In genomic region chr5:176564002-176564401, GRCh38 we compare ENCODE assay signal across 22 cellular contexts.
"Had no signal": no experiment of that assay in that cellular context is flagged by ENCODE, and none has a peak within 500 bp of the region (broad histone marks: within the 10 kb centered on the region; RNA-seq: fewer than 3 reads in every experiment).

No MANE protein-coding gene starts in this region.

- H3K27me3 ChIP-seq: neural progenitor cell, ovary, right atrium auricular region had no signal

- H3K27ac ChIP-seq: heart right ventricle, left ventricle myocardium inferior, lower lobe of right lung, neural progenitor cell, ovary, right atrium auricular region, tibial artery, upper lobe of right lung had no signal

- H3K4me3 ChIP-seq: heart right ventricle, left ventricle myocardium inferior, lower lobe of right lung, neural progenitor cell, ovary, right atrium auricular region, tibial artery, upper lobe of right lung had no signal

- H3K4me1 ChIP-seq: heart right ventricle, left ventricle myocardium inferior, lower lobe of right lung, neural progenitor cell, right atrium auricular region, tibial artery, upper lobe of right lung had no signal

- H3K9me3 ChIP-seq: heart right ventricle, left ventricle myocardium inferior, lower lobe of right lung, ovary, right atrium auricular region, tibial artery, upper lobe of right lung had no signal

- H3K4me2 ChIP-seq: neural progenitor cell had no signal

- H3K36me3 ChIP-seq: heart right ventricle, left ventricle myocardium inferior, lower lobe of right lung, neural progenitor cell, ovary, right atrium auricular region, tibial artery, upper lobe of right lung had no signal

- FAIRE-seq: colon, frontal cortex, kidney had no signal

- DNase-seq: cerebellar nuclear complex; effector memory CD8-positive, alpha-beta T cell; erythroblast; heart right ventricle; hypothalamus; kidney; left cardiac atrium; left ventricle myocardium inferior; lower lobe of right lung; midbrain; nucleus accumbens; ovary; stimulated activated CD4-positive, alpha-beta T cell treated with anti-CD3 and anti-CD28 coated beads, Interleukin-4, amount 100 ng/mL, for 1 hour; stimulated activated CD8-positive, alpha-beta memory T cell treated with anti-CD3 and anti-CD28 coated beads, Interleukin-4, amount 100 ng/mL, for 48 hours; stimulated activated naive CD8-positive, alpha-beta T cell treated with anti-CD3 and anti-CD28 coated beads, Interleukin-15, Interleukin-2, amounts not matched to agents 100 U/mL and 50 U/mL, for 24 hours; tibial artery; upper lobe of right lung had no signal

- ATAC-seq: effector memory CD8-positive, alpha-beta T cell; heart right ventricle; left cardiac atrium; lower lobe of right lung; natural killer cell treated with Interleukin-12 subunit alpha and Interleukin-12 subunit beta and Interleukin-15 and Interleukin-18, amount 100 ng/mL, for 72 hours; stimulated activated naive CD8-positive, alpha-beta T cell treated with anti-CD3 and anti-CD28 coated beads, Interleukin-15, Interleukin-2, amounts not matched to agents 100 U/mL and 50 U/mL, for 24 hours; upper lobe of right lung had no signal

- H2AFZ ChIP-seq: neural progenitor cell had no signal

- H3K9ac ChIP-seq: neural progenitor cell had no signal
